Comparison of ENCODE assay signal across 9 cellular contexts in genomic region chr1:19798486-19799232, GRCh38. TPM values are rescaled to one million over a fixed set of nuclear protein-coding genes. Genes with fewer than 3 reads are reported as not detected.
DNase-seq lines count a peak whose midpoint lies in the region; ATAC-seq and TF ChIP-seq lines count a peak whose summit lies in the region.
"Had no signal": no experiment of that assay in that cellular context is flagged by ENCODE, and none has a peak within 500 bp of the region (broad histone marks: within the 10 kb centered on the region; RNA-seq: fewer than 3 reads in every experiment).

No MANE protein-coding gene starts in this region.

- peaks cover 3% of the 10 kb centered on the region for H3K36me3 Mint-ChIP-seq in nephron (ENCODE audit: low read depth)

- H3K9me3 ChIP-seq in MG63: no peaks in the 10 kb centered on the region
- H3K9me3 ChIP-seq in effector memory CD4-positive, alpha-beta T cell (ENCODE audit: control insufficient read depth, low read length): no peaks in the 10 kb centered on the region

- peaks cover 8% of the 10 kb centered on the region for H3K4me1 ChIP-seq in effector memory CD4-positive, alpha-beta T cell (ENCODE audit: control insufficient read depth, insufficient read depth, low read length, poor library complexity, severe bottlenecking)

- H3K36me3 ChIP-seq in MG63: no peaks in the 10 kb centered on the region
- H3K36me3 ChIP-seq in effector memory CD4-positive, alpha-beta T cell (ENCODE audit: control insufficient read depth, insufficient read depth, low read length): no peaks in the 10 kb centered on the region

- H3K4me3 Mint-ChIP-seq in nephron: peak overlapping the region; percentile 72 to 81 (median 81)

- peak overlapping the region; percentile 42 to 79 (median 52) for H3K27ac Mint-ChIP-seq in nephron

- H3K4me1 Mint-ChIP-seq in nephron: peaks cover 6% of the 10 kb centered on the region

- TF ChIP-seq CTCF in AG04449 (IDR thresholded peaks at IDR 0.05; ENCODE audit: insufficient read depth, low read length, missing control alignments) (no peak), nephron (IDR thresholded peaks at IDR 0.05; ENCODE audit: unreplicated experiment in 3 of 3) (no peak)

- POLR2A ChIA-PET in AG04449 (lab: Yijun Ruan, JAX): no interaction called here

- H3K27me3 Mint-ChIP-seq in nephron (ENCODE audit: low read depth): peaks cover 25% of the 10 kb centered on the region

- H3K4me3 ChIP-seq in AG04449 (ENCODE audit: low read depth, low read length) (peak overlapping the region; percentile 61; the same call in 1 of the 2 replicates), MG63 (peak overlapping the region; percentile 45)
- H3K4me3 ChIP-seq in effector memory CD4-positive, alpha-beta T cell (ENCODE audit: insufficient read depth, low read depth, low read length, poor library complexity, severe bottlenecking): peak overlapping the region; percentile 91

- no peak for ATAC-seq in HG02870 (IDR thresholded peaks at IDR 0.05; ENCODE audit: unreplicated experiment)

- peak overlapping the region; percentile 71 for H3K27ac ChIP-seq in effector memory CD4-positive, alpha-beta T cell (ENCODE audit: insufficient read depth, low read length, poor library complexity, severe bottlenecking)

- DNase-seq in AG04449 (ENCODE audit: low read depth, low spot score): no peak
- no peak for DNase-seq in MG63
- DNase-seq in effector memory CD4-positive, alpha-beta T cell: no peak
- no peak for DNase-seq in ecto neural progenitor cell (ENCODE audit: low spot score)
- no peak for DNase-seq in activated CD8-positive, alpha-beta memory T cell treated with anti-CD3 and anti-CD28 coated beads for 24 hours
- no peak for DNase-seq in NCI-H128 (lab: John Stamatoyannopoulos, UW; ENCODE audit: unreplicated experiment)

- H3K9me3 Mint-ChIP-seq in nephron: no peaks in the 10 kb centered on the region

- H3K27me3 ChIP-seq in MG63: no peaks in the 10 kb centered on the region
- H3K27me3 ChIP-seq in effector memory CD4-positive, alpha-beta T cell (replicated peaks; ENCODE audit: control insufficient read depth, insufficient read depth, low read length, poor library complexity, severe bottlenecking): no peaks in the 10 kb centered on the region

- CTCF ChIA-PET in AG04449 (lab: Yijun Ruan, JAX): interaction anchor here (1.0 to 1.8 kb wide), 4 partner anchors 8 to 94 kb away, joined by 3 to 7 read pairs (median 4); no protein-coding TSS in a partner anchor

RNA-seq across cellular contexts. Expression of gene TMCO4, which starts 1.1 kb away (rescaled TPM):
- 12.8 and 25.8 TPM in 2 replicates for total RNA-seq in MG63 (2014; rRNA removed; shearing (Covaris generic); ENCODE audit: low replicate concordance)

RNA-seq across cellular contexts. Expression of gene RNF186, which starts 16.4 kb away (rescaled TPM):
- not detected in 2 replicates for total RNA-seq in MG63 (2014; rRNA removed; shearing (Covaris generic); ENCODE audit: low replicate concordance)
- total RNA-seq: NCI-H460 had no signal
